Comparison of ENCODE assay signal across 33 cellular contexts in genomic region chr7:78232806-78233205, GRCh38.
DNase-seq lines count a peak whose midpoint lies in the region; ATAC-seq and TF ChIP-seq lines count a peak whose summit lies in the region.
"Had no signal": no experiment of that assay in that cellular context is flagged by ENCODE, and none has a peak within 500 bp of the region (broad histone marks: within the 10 kb centered on the region; RNA-seq: fewer than 3 reads in every experiment).

No MANE protein-coding gene starts in this region.

- peak; percentile 77 for ATAC-seq in SK-N-SH treated with all-trans-retinoic acid at 6 μM for 48 hours
- ATAC-seq in naive thymus-derived CD8-positive, alpha-beta T cell: no peak
- ATAC-seq: K562, left cardiac atrium, right lobe of liver, T-helper 17 cell had no signal

- no peak overlapping the region for H3K18ac ChIP-seq in H9 (ENCODE audit: insufficient read length, low read depth, low read length)

- no peaks in the 10 kb centered on the region for H4K20me1 ChIP-seq in GM23248 (ENCODE audit: insufficient read depth)
- no peaks in the 10 kb centered on the region for H4K20me1 ChIP-seq in H9 (ENCODE audit: control insufficient read depth, insufficient read depth, insufficient read length)
- H4K20me1 ChIP-seq: BLaER1 had no signal

- no peaks in the 10 kb centered on the region for H3K4me1 Mint-ChIP-seq in naive thymus-derived CD8-positive, alpha-beta T cell
- H3K4me1 Mint-ChIP-seq in H9: peaks cover 7 to 10% of the 10 kb centered on the region in 2 experiments; a peak in 3 of 4 replicates
- H3K4me1 Mint-ChIP-seq: activated CD4-positive, alpha-beta memory T cell treated with anti-CD3 and anti-CD28 coated beads, Interleukin-2, amount 10 ng/mL, durations not matched to agents 7 days and 5 days; immature natural killer cell; T-helper 17 cell had no signal

- no peak overlapping the region for H3K23ac ChIP-seq in H9 (ENCODE audit: insufficient read length, low read depth, low read length)

- no peak overlapping the region for H3T11ph ChIP-seq in H9 (ENCODE audit: low read length)

- H3K14ac ChIP-seq in H9 (ENCODE audit: insufficient read depth, low read length): no peak overlapping the region

- no peak overlapping the region for H2AK5ac ChIP-seq in H9 (ENCODE audit: insufficient read length, low read length)

- H3K27ac Mint-ChIP-seq in naive thymus-derived CD8-positive, alpha-beta T cell: no peak overlapping the region
- H3K27ac Mint-ChIP-seq in H9: no peak overlapping the region; a peak in 1 of 7 replicates
- H3K27ac Mint-ChIP-seq: activated CD4-positive, alpha-beta memory T cell treated with anti-CD3 and anti-CD28 coated beads, Interleukin-2, amount 10 ng/mL, durations not matched to agents 7 days and 5 days; immature natural killer cell; progenitor cell of endocrine pancreas; T-helper 17 cell had no signal

- no peak overlapping the region for H3K4me3 Mint-ChIP-seq in naive thymus-derived CD8-positive, alpha-beta T cell
- no peak overlapping the region for H3K4me3 Mint-ChIP-seq in H9
- H3K4me3 Mint-ChIP-seq: activated CD4-positive, alpha-beta memory T cell treated with anti-CD3 and anti-CD28 coated beads, Interleukin-2, amount 10 ng/mL, durations not matched to agents 7 days and 5 days; immature natural killer cell; T-helper 17 cell had no signal

- H3K36me3 ChIP-seq in GM23248 (ENCODE audit: low read depth): no peaks in the 10 kb centered on the region
- H3K36me3 ChIP-seq: BLaER1, breast epithelium, neutrophil, right lobe of liver, stomach, thyroid gland had no signal

- no peak overlapping the region for H4K5ac ChIP-seq in H9 (ENCODE audit: insufficient read length, low read depth, low read length)

- peaks cover 12% of the 10 kb centered on the region; the same call in 1 of the 2 replicates for H3F3A ChIP-seq in GM23248 (ENCODE audit: insufficient read depth)

- H3K79me2 ChIP-seq in GM23248 (ENCODE audit: insufficient read depth): no peaks in the 10 kb centered on the region
- no peaks in the 10 kb centered on the region for H3K79me2 ChIP-seq in H9 (ENCODE audit: insufficient read depth, low read length)

- no peak overlapping the region for H2BK5ac ChIP-seq in H9 (ENCODE audit: insufficient read length, low read length)

- H3K9me3 ChIP-seq in GM23248 (ENCODE audit: low read depth) (no peaks in the 10 kb centered on the region), H9 (ENCODE audit: control insufficient read depth, low read depth, low read length) (no peaks in the 10 kb centered on the region)
- H3K9me3 ChIP-seq: breast epithelium, neutrophil, right lobe of liver, thyroid gland had no signal

- no peak overlapping the region for H4K91ac ChIP-seq in H9 (ENCODE audit: insufficient read length, low read depth, low read length)

- TF ChIP-seq CTCF in AG09309 (IDR thresholded peaks at IDR 0.05; ENCODE audit: control insufficient read depth, insufficient read depth, low read depth, low read length, missing control alignments): no peak
- no peak for TF ChIP-seq CTCF in H9 (conservative IDR thresholded peaks at IDR 0.05)

- H3K9me2 ChIP-seq in GM23248 (ENCODE audit: insufficient read depth): no peaks in the 10 kb centered on the region

- no peak overlapping the region for H3K9ac ChIP-seq in GM23248
- H3K9ac ChIP-seq in H9 (ENCODE audit: extremely low read depth, insufficient read length, low read length): no peak overlapping the region
- H3K9ac ChIP-seq: BLaER1 had no signal

- 85 to 87% methylated on average over 1 of the region's 1 CpG for WGBS in GM23248 (ENCODE audit: low coverage in 1 of 2, low lambda C conversion rate in 2 of 2, missing lambda C conversion rate in 2 of 2), 2 experiments
- 100% methylated on average over 1 of the region's 1 CpG for WGBS in H9 (ENCODE audit: extremely low coverage, insufficient read length, low lambda C conversion rate)

- H3K27ac ChIP-seq in GM23248 (no peak overlapping the region), H9 (ENCODE audit: insufficient read length, low read depth, low read length) (no peak overlapping the region)
- H3K27ac ChIP-seq: BLaER1, breast epithelium, neutrophil, right lobe of liver, SK-N-MC, stomach, thyroid gland had no signal

- POLR2A ChIA-PET in naive thymus-derived CD8-positive, alpha-beta T cell (lab: Charles Lee): no interaction called here

- H2AFZ ChIP-seq in GM23248 (peak overlapping the region; percentile 9; the same call in 1 of the 2 replicates), H9 (ENCODE audit: low read length) (no peak overlapping the region)

- no peak overlapping the region for H2BK15ac ChIP-seq in H9 (ENCODE audit: low read depth, low read length)

- peak; percentile 20 for DNase-seq in AG09309 (ENCODE audit: low read depth)
- DNase-seq in GM23248: peak; percentile 70
- peak; percentile 19 for DNase-seq in hepatic stellate cell (ENCODE audit: low spot score)
- DNase-seq in naive thymus-derived CD8-positive, alpha-beta T cell: no peak
- DNase-seq in H9: no peak
- DNase-seq in NCI-H510A (lab: John Stamatoyannopoulos, UW): no peak
- no peak for DNase-seq in NCI-H1436 (lab: John Stamatoyannopoulos, UW)
- DNase-seq: activated CD4-positive, alpha-beta memory T cell treated with anti-CD3 and anti-CD28 coated beads, Interleukin-2, amount 10 ng/mL, durations not matched to agents 7 days and 5 days; activated CD4-positive, CD25-positive, alpha-beta regulatory T cell treated with anti-CD3 and anti-CD28 coated beads, Interleukin-2, amount 50 U/mL, for 72 hours; activated CD8-positive, alpha-beta memory T cell treated with anti-CD3 and anti-CD28 coated beads, Interleukin-2, amount 50 U/mL, for 4 hours; activated naive CD4-positive, alpha-beta T cell treated with anti-CD3 and anti-CD28 coated beads, Interleukin-2, amount 50 U/mL, for 16 hours; amygdala; GOT3; immature natural killer cell; left cardiac atrium; NCI-H1105 treated with DMSO at 0.1 percent for 48 hours; NCI-H1930; NCI-H526; NK-92 treated with Interleukin-12 subunit alpha and Interleukin-12 subunit beta, amount 100 ng/mL, for 24 hours; right lobe of liver; stimulated activated CD4-positive, alpha-beta T cell treated with anti-CD3 and anti-CD28 coated beads, Interleukin-12 subunit alpha, Interleukin-12 subunit beta, amount 100 ng/mL, for 4 hours; stimulated activated CD4-positive, alpha-beta T cell treated with anti-CD3 and anti-CD28 coated beads, Interleukin-2, amount 100 ng/mL, for 48 hours; stomach; T-helper 17 cell; thyroid gland had no signal

- peaks cover 0 to 1% (median 0%) of the 10 kb centered on the region in 3 donors for H3K36me3 Mint-ChIP-seq in naive thymus-derived CD8-positive, alpha-beta T cell
- H3K36me3 Mint-ChIP-seq in H9 (ENCODE audit: insufficient read depth in 1 of 3, low read depth in 3 of 3): peaks cover 0 to 8% (median 0%) of the 10 kb centered on the region in 3 experiments; a peak in 3 of 7 replicates
- H3K36me3 Mint-ChIP-seq: immature natural killer cell had no signal

- no peak overlapping the region for H2BK120ac ChIP-seq in H9 (ENCODE audit: low read depth, low read length, poor library complexity, severe bottlenecking)

- no peak overlapping the region for H4K8ac ChIP-seq in H9 (replicated peaks; ENCODE audit: insufficient read length, low read depth, low read length)

- H2BK12ac ChIP-seq in H9 (ENCODE audit: insufficient read length, low read depth, low read length): no peak overlapping the region

- H3K4me3 ChIP-seq in AG09309 (ENCODE audit: control insufficient read depth, low read depth, low read length) (no peak overlapping the region), GM23248 (no peak overlapping the region)
- H3K4me3 ChIP-seq: BLaER1, breast epithelium, K562, lung, right lobe of liver, SK-N-MC, stomach, thyroid gland had no signal

- H2BK20ac ChIP-seq in H9 (ENCODE audit: low read depth, low read length, poor library complexity, severe bottlenecking): no peak overlapping the region

- H3K9me3 Mint-ChIP-seq in naive thymus-derived CD8-positive, alpha-beta T cell: peaks cover 3 to 28% (median 10%) of the 10 kb centered on the region in 9 donors
- H3K9me3 Mint-ChIP-seq in H9: peaks cover 0 to 2% of the 10 kb centered on the region in 2 experiments; a peak in 2 of 5 replicates

- in situ Hi-C loops in GM23248 (cut with MboI): no loop called here

- H3K27me3 Mint-ChIP-seq in naive thymus-derived CD8-positive, alpha-beta T cell: peaks cover 1 to 16% (median 10%) of the 10 kb centered on the region in 5 donors
- H3K27me3 Mint-ChIP-seq in H9 (ENCODE audit: low read depth): no peaks in the 10 kb centered on the region
- H3K27me3 Mint-ChIP-seq: activated CD4-positive, alpha-beta memory T cell treated with anti-CD3 and anti-CD28 coated beads, Interleukin-2, amount 10 ng/mL, durations not matched to agents 7 days and 5 days; progenitor cell of endocrine pancreas; T-helper 17 cell had no signal

- H3K4me1 ChIP-seq in GM23248 (ENCODE audit: insufficient read depth) (peaks cover 9% of the 10 kb centered on the region), H9 (ENCODE audit: insufficient read depth, low read length) (no peaks in the 10 kb centered on the region)
- H3K4me1 ChIP-seq: BLaER1, breast epithelium, right lobe of liver, stomach, thyroid gland had no signal

- peak overlapping the region; percentile 14 for H3K4me2 ChIP-seq in GM23248 (ENCODE audit: unreplicated experiment)
- no peak overlapping the region for H3K4me2 ChIP-seq in H9 (ENCODE audit: insufficient read depth, insufficient read length, low read length)
- H3K4me2 ChIP-seq: BLaER1 had no signal

- no peak overlapping the region for H3K56ac ChIP-seq in H9 (ENCODE audit: insufficient read length, low read depth, low read length)

- H3K23me2 ChIP-seq in H9 (ENCODE audit: insufficient read length, low read depth, low read length, poor library complexity, severe bottlenecking): no peaks in the 10 kb centered on the region

- no peaks in the 10 kb centered on the region for H3K27me3 ChIP-seq in GM23248 (replicated peaks; ENCODE audit: insufficient read depth)
- H3K27me3 ChIP-seq in H9 (ENCODE audit: insufficient read depth, low read length): no peaks in the 10 kb centered on the region
- H3K27me3 ChIP-seq: BLaER1, breast epithelium, neutrophil, right lobe of liver, stomach, thyroid gland had no signal

- no peak overlapping the region for H3K4ac ChIP-seq in H9 (ENCODE audit: low read depth, low read length)

- no peaks in the 10 kb centered on the region for H3K79me1 ChIP-seq in H9 (ENCODE audit: insufficient read depth, low read depth, low read length, poor library complexity, severe bottlenecking)

TF ChIP-seq in SK-N-SH treated with all-trans-retinoic acid at 6 μM for 48 hours, 23 proteins besides CTCF, POLR2A, EP300 and RAD21 (continues in another document):
- no peak for TF ChIP-seq PPARA (CRISPR knock-in tag; IDR thresholded peaks at IDR 0.05; ENCODE audit: borderline replicate concordance)
- TF ChIP-seq ZNF8 (CRISPR knock-in tag; IDR thresholded peaks at IDR 0.05): no peak
- no peak for TF ChIP-seq ZNF565 (CRISPR knock-in tag; conservative IDR thresholded peaks at IDR 0.05; ENCODE audit: low read depth)

Comparison
In these comparisons a context has a peak if more than half of its experiments do, and no peak if none do; other contexts are left out.
1. DNase-seq: peak in AG09309 (single experiment), GM23248 (single experiment) and hepatic stellate cell (single experiment); none in naive thymus-derived CD8-positive, alpha-beta T cell (0 of 10), H9 (single experiment), NCI-H510A (single experiment) and NCI-H1436 (single experiment).